8 cellular contexts compared by ENCODE assay signal in the genomic region with DNA sequence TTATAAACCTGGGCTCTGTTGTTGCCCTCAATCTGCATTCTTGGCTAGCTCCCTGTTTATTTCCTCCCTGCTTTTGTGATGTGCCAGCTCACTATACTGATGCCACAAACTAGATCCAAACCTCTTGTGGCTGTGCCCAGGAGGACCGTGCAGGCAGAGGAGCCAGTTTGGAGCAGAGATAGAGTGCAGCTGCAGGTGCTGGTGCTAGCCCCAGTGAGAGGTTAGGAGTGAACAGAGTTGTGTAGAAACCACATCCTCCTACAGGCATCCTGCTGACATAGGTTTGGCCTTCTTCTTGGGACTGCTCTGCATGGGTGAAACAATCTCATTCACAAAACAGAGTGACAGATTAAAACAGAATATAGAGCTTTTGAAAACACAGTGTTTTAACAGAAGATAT. TPM values are rescaled to one million over a fixed set of nuclear protein-coding genes. Genes with fewer than 3 reads are reported as not detected.
DNase-seq lines count a peak whose midpoint lies in the region; ATAC-seq and TF ChIP-seq lines count a peak whose summit lies in the region.

No MANE protein-coding gene starts in this region.

- peak; percentile 97 for ATAC-seq in CD8-positive, alpha-beta T cell
- peak; percentile 92 for ATAC-seq in GM21447 (IDR thresholded peaks at IDR 0.05; ENCODE audit: unreplicated experiment)
- peak; percentile 88 for ATAC-seq in HG03575 (IDR thresholded peaks at IDR 0.05; ENCODE audit: extremely low read depth, insufficient number of reproducible peaks, low FRiP score, unreplicated experiment)

- H3K27me3 Mint-ChIP-seq in CD8-positive, alpha-beta T cell (ENCODE audit: low read depth), result no peaks in the 10 kb centered on the region
- H3K27me3 Mint-ChIP-seq in activated naive CD4-positive, alpha-beta T cell treated with anti-CD3 and anti-CD28 coated beads, Interleukin-2, amount 10 ng/mL, durations not matched to agents 7 days and 5 days, result peaks cover 4% of the 10 kb centered on the region

- no peak overlapping the region for H3K4me3 ChIP-seq in CD8-positive, alpha-beta T cell (ENCODE audit: low read depth, low read length)

- H3K4me1 Mint-ChIP-seq in CD8-positive, alpha-beta T cell (ENCODE audit: low read depth), result peaks cover 74% of the 10 kb centered on the region
- peaks cover 60% of the 10 kb centered on the region for H3K4me1 Mint-ChIP-seq in activated naive CD4-positive, alpha-beta T cell treated with anti-CD3 and anti-CD28 coated beads, Interleukin-2, amount 10 ng/mL, durations not matched to agents 7 days and 5 days

- peaks cover 45% of the 10 kb centered on the region for H3K4me1 ChIP-seq in CD8-positive, alpha-beta T cell (ENCODE audit: insufficient read depth, low read length)

- peak overlapping the region; percentile 5 for H3K27ac ChIP-seq in CD8-positive, alpha-beta T cell (ENCODE audit: low read depth, low read length)

- H3K36me3 Mint-ChIP-seq in CD8-positive, alpha-beta T cell, result no peaks in the 10 kb centered on the region
- H3K36me3 Mint-ChIP-seq in activated naive CD4-positive, alpha-beta T cell treated with anti-CD3 and anti-CD28 coated beads, Interleukin-2, amount 10 ng/mL, durations not matched to agents 7 days and 5 days, result peaks cover 12% of the 10 kb centered on the region

- H3K9me3 ChIP-seq in CD8-positive, alpha-beta T cell (ENCODE audit: low read length), result no peaks in the 10 kb centered on the region

- peak overlapping the region; percentile 70 for H3K4me3 Mint-ChIP-seq in CD8-positive, alpha-beta T cell
- H3K4me3 Mint-ChIP-seq in activated naive CD4-positive, alpha-beta T cell treated with anti-CD3 and anti-CD28 coated beads, Interleukin-2, amount 10 ng/mL, durations not matched to agents 7 days and 5 days, result peak overlapping the region; percentile 69

- no peaks in the 10 kb centered on the region for H3K27me3 ChIP-seq in CD8-positive, alpha-beta T cell (ENCODE audit: insufficient read depth, low read length)

- H3K9me3 Mint-ChIP-seq in CD8-positive, alpha-beta T cell, result no peaks in the 10 kb centered on the region
- peaks cover 4% of the 10 kb centered on the region for H3K9me3 Mint-ChIP-seq in activated naive CD4-positive, alpha-beta T cell treated with anti-CD3 and anti-CD28 coated beads, Interleukin-2, amount 10 ng/mL, durations not matched to agents 7 days and 5 days

- peak; percentile 22 to 73 (median 41) for DNase-seq in CD8-positive, alpha-beta T cell
- DNase-seq in activated naive CD4-positive, alpha-beta T cell treated with anti-CD3 and anti-CD28 coated beads, Interleukin-2, amount 10 ng/mL, durations not matched to agents 7 days and 5 days, result peak; percentile 73
- DNase-seq in HUDEP-2 (lab: John Stamatoyannopoulos, UW; ENCODE audit: unreplicated experiment in 76 of 76), result no peak
- no peak for DNase-seq in cardiac septum (ENCODE audit: low spot score)
- DNase-seq in cerebellum (ENCODE audit: low spot score), result no peak
- DNase-seq in retina, result no peak

- H3K27ac Mint-ChIP-seq in CD8-positive, alpha-beta T cell, result peak overlapping the region; percentile 75
- peak overlapping the region; percentile 94 for H3K27ac Mint-ChIP-seq in activated naive CD4-positive, alpha-beta T cell treated with anti-CD3 and anti-CD28 coated beads, Interleukin-2, amount 10 ng/mL, durations not matched to agents 7 days and 5 days

- POLR2A ChIA-PET in CD8-positive, alpha-beta T cell (lab: Charles Lee), result interaction anchor here (1.2 to 1.9 kb wide), 2 partner anchors 10 to 65 kb away, joined by 5 to 7 read pairs; no protein-coding TSS in a partner anchor

- no peaks in the 10 kb centered on the region for H3K36me3 ChIP-seq in CD8-positive, alpha-beta T cell (ENCODE audit: insufficient read depth, low read length)

- CTCF ChIA-PET in CD8-positive, alpha-beta T cell (lab: Charles Lee), result interaction anchor here (0.8 to 4.8 kb wide), 9 partner anchors 10 to 1120 kb away, joined by 3 to 97 read pairs (median 3); no protein-coding TSS in a partner anchor
- CTCF ChIA-PET in activated naive CD4-positive, alpha-beta T cell treated with anti-CD3 and anti-CD28 coated beads, Interleukin-2, amount 10 ng/mL, durations not matched to agents 7 days and 5 days (lab: Charles Lee), result interaction anchor here (0.7 to 4.6 kb wide), 8 partner anchors 10 to 118 kb away, joined by 3 to 97 read pairs (median 4); no protein-coding TSS in a partner anchor

- intact Hi-C loops in CD8-positive, alpha-beta T cell (cut with DNase I, micrococcal nuclease), result loop anchor here (1.0 to 10.0 kb wide), 12 partner anchors 8 to 1033 kb away; partner anchors contain the start of genes EXOSC9 (in 2 of the 2), CCNA2 (in 1 of the 2) and PRDM5 (in 1 of the 2)
- intact Hi-C loops in cardiac septum (cut with DNase I), result loop anchor here (5.0 kb wide), 1 partner anchor 462 kb away; no protein-coding TSS in a partner anchor

- TF ChIP-seq CTCF in CD8-positive, alpha-beta T cell (IDR thresholded peaks at IDR 0.05), result no peak

RNA-seq across cellular contexts. Expression of gene TNIP3, which starts 25.7 kb away (rescaled TPM):
- total RNA-seq in CD8-positive, alpha-beta T cell, result under 1 TPM; 0.62 to 1.00 TPM
- total RNA-seq in cardiac septum (not detected), cerebellum (0.73 TPM)

Comparison
In these comparisons a context has a peak if more than half of its experiments do, and no peak if none do; other contexts are left out.
1. DNase-seq: peak in CD8-positive, alpha-beta T cell (7 of 7) and activated naive CD4-positive, alpha-beta T cell treated with anti-CD3 and anti-CD28 coated beads, Interleukin-2, amount 10 ng/mL, durations not matched to agents 7 days and 5 days (single experiment); none in HUDEP-2 (0 of 76), cardiac septum (single experiment), cerebellum (single experiment) and retina (single experiment).
2. Peak in every context shown above with its lines, with median percentiles within 50 percentile points of each other: ATAC-seq.